In genomic region chr12:32290411-32290810, GRCh38 we compare ENCODE assay signal across 1 cellular context.
TF ChIP-seq lines count a peak whose summit lies in the region.

No MANE protein-coding gene starts in this region.

TF ChIP-seq in K562, 482 proteins besides CTCF, POLR2A, EP300 and RAD21 (continued from another document):
- TF ChIP-seq NRF1 (conservative IDR thresholded peaks at IDR 0.05 in 1 of 2, IDR thresholded peaks at IDR 0.05 in 1 of 2) (peak; percentile 22 to 26; a peak in 1 of 4 replicates), C11orf30 (IDR thresholded peaks at IDR 0.05; ENCODE audit: low read depth) (peak; percentile 87), SMC3 (conservative IDR thresholded peaks at IDR 0.05; ENCODE audit: insufficient read depth, low read depth, low read length) (no peak), ARID3A (IDR thresholded peaks at IDR 0.05; ENCODE audit: borderline replicate concordance, low read depth, low read length) (0 out of 2 replicates have a peak, but pooled peaks have one; percentile 33), SIRT6 (IDR thresholded peaks at IDR 0.05; ENCODE audit: low read depth, low read length) (no peak), MTA3 (IDR thresholded peaks at IDR 0.05; ENCODE audit: borderline replicate concordance) (0 out of 2 replicates have a peak, but pooled peaks have one; percentile 33), L3MBTL2 (IDR thresholded peaks at IDR 0.05) (peak; percentile 82), DPF2 (IDR thresholded peaks at IDR 0.05) (peak; percentile 60), ARID1B (IDR thresholded peaks at IDR 0.05) (peak; percentile 17; the same call in 1 of the 2 replicates), MAFK (IDR thresholded peaks at IDR 0.05; ENCODE audit: low read length) (peak; percentile 67; the same call in 1 of the 2 replicates), CTBP1 (IDR thresholded peaks at IDR 0.05; ENCODE audit: borderline replicate concordance) (peak; percentile 50; the same call in 1 of the 2 replicates)
